Comparison of ENCODE assay signal across 8 cellular contexts in the genomic region with DNA sequence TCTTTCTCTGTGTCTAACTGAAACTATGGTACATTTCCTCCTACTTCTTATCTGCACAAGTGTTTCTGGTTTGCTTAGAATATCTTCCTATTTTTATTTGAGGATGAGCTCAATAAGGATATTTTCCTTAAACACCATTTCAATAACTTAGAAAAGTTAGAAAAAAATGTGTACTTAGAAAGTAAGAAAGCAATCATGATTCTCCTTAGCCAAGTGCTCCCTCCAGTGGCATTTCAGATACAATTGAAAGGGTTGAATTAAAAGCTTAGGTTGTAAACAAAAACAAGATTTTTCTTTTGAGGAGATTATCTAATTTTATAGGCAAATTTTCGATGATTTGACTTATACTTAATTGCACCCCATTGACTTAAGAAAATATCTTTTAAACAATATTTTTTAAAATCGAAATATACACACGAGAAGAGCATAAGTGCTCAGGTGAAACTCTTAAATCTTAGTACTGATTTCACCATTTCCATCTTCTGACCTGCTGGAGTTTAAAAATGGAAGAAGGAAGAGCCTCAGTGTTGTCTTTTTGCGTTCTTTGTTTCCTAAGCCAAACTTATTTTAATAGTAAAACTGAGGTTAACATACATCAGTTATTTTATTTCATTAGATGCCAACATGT. TPM values are rescaled to one million over a fixed set of nuclear protein-coding genes. Genes with fewer than 3 reads are reported as not detected.
DNase-seq lines count a peak whose midpoint lies in the region; ATAC-seq and TF ChIP-seq lines count a peak whose summit lies in the region.
"Had no signal": no experiment of that assay in that cellular context is flagged by ENCODE, and none has a peak within 500 bp of the region (broad histone marks: within the 10 kb centered on the region; RNA-seq: fewer than 3 reads in every experiment).

No MANE protein-coding gene starts in this region.

- H3K36me3 ChIP-seq in Peyer's patch: no peaks in the 10 kb centered on the region

- no peaks in the 10 kb centered on the region for H3K27me3 ChIP-seq in Peyer's patch

- H3K9me3 ChIP-seq in Peyer's patch: no peaks in the 10 kb centered on the region

- no peaks in the 10 kb centered on the region for H3K36me3 Mint-ChIP-seq in effector memory CD8-positive, alpha-beta T cell (ENCODE audit: insufficient read depth)
- no peaks in the 10 kb centered on the region for H3K36me3 Mint-ChIP-seq in naive thymus-derived CD8-positive, alpha-beta T cell

- peak; percentile 21 to 94 (median 73) for TF ChIP-seq CTCF in Peyer's patch (IDR thresholded peaks at IDR 0.05)

- ATAC-seq in effector memory CD8-positive, alpha-beta T cell (replicated peaks): no peak
- ATAC-seq in naive thymus-derived CD8-positive, alpha-beta T cell: peak in 1 of 2 donors; percentile 52
- ATAC-seq in HG03442 (IDR thresholded peaks at IDR 0.05; ENCODE audit: unreplicated experiment): no peak

- no peak overlapping the region for H3K4me3 Mint-ChIP-seq in effector memory CD8-positive, alpha-beta T cell
- H3K4me3 Mint-ChIP-seq in naive thymus-derived CD8-positive, alpha-beta T cell: no peak overlapping the region

- H3K27ac Mint-ChIP-seq in effector memory CD8-positive, alpha-beta T cell: no peak overlapping the region
- H3K27ac Mint-ChIP-seq in naive thymus-derived CD8-positive, alpha-beta T cell: peak overlapping the region in 2 of 10 donors; percentile 0 to 54

- H3K27me3 Mint-ChIP-seq in effector memory CD8-positive, alpha-beta T cell: peaks cover 14 to 21% of the 10 kb centered on the region in 2 donors
- peaks cover 2 to 7% (median 4%) of the 10 kb centered on the region in 5 donors for H3K27me3 Mint-ChIP-seq in naive thymus-derived CD8-positive, alpha-beta T cell

- H3K4me1 Mint-ChIP-seq in effector memory CD8-positive, alpha-beta T cell (ENCODE audit: low read depth in 2 of 2): peaks cover 0 to 2% of the 10 kb centered on the region in 2 donors
- no peaks in the 10 kb centered on the region for H3K4me1 Mint-ChIP-seq in naive thymus-derived CD8-positive, alpha-beta T cell

- no peak overlapping the region for H3K27ac ChIP-seq in Peyer's patch

- TF ChIP-seq POLR2A in Peyer's patch (IDR thresholded peaks at IDR 0.05): no peak

- H3K4me3 ChIP-seq in Peyer's patch: no peak overlapping the region

- no peaks in the 10 kb centered on the region for H3K4me1 ChIP-seq in Peyer's patch

- DNase-seq in Daoy (ENCODE audit: low read depth): peak; percentile 42
- peak; percentile 53 for DNase-seq in HT-29 (ENCODE audit: low spot score)
- peak in 1 of 3 donors; percentile 52 for DNase-seq in Peyer's patch
- DNase-seq in effector memory CD8-positive, alpha-beta T cell: peak; percentile 17 to 22 (median 21)
- DNase-seq in naive thymus-derived CD8-positive, alpha-beta T cell: peak in 7 of 10 donors; percentile 12 to 61 (median 38)
- DNase-seq in ecto neural progenitor cell (ENCODE audit: low spot score): no peak

- H3K9me3 Mint-ChIP-seq in effector memory CD8-positive, alpha-beta T cell: no peaks in the 10 kb centered on the region
- no peaks in the 10 kb centered on the region for H3K9me3 Mint-ChIP-seq in naive thymus-derived CD8-positive, alpha-beta T cell

- POLR2A ChIA-PET in naive thymus-derived CD8-positive, alpha-beta T cell (lab: Charles Lee): interaction anchor here (0.6 to 1.6 kb wide), 5 partner anchors 31 to 260 kb away, joined by 3 to 6 read pairs (median 4); no protein-coding TSS in a partner anchor

RNA-seq across cellular contexts. Expression of gene C18orf63, which starts 26.9 kb away (rescaled TPM):
- not detected in 2 replicates for total RNA-seq in Daoy (2014; rRNA removed; shearing (Covaris generic))
- total RNA-seq in HT-29 (2014; rRNA removed; shearing (Covaris generic)): not detected in 2 replicates
- not detected for total RNA-seq in Peyer's patch
- total RNA-seq in naive thymus-derived CD8-positive, alpha-beta T cell: not detected
- not detected for polyA plus RNA-seq in naive thymus-derived CD8-positive, alpha-beta T cell
- total RNA-seq: activated CD8-positive, alpha-beta memory T cell treated with anti-CD3 and anti-CD28 coated beads for 36 hours had no signal

RNA-seq across cellular contexts. Expression of gene CYB5A, which starts 50.8 kb away (rescaled TPM):
- total RNA-seq in Daoy (2014; rRNA removed; shearing (Covaris generic)): 45.9 and 47.7 TPM in 2 replicates
- total RNA-seq in HT-29 (2014; rRNA removed; shearing (Covaris generic)): 130 and 133 TPM in 2 replicates
- total RNA-seq in Peyer's patch: 100 to 1,000 TPM; 171 to 732 (median 331) TPM
- 10 to 100 TPM; 42.3 to 43.1 TPM for total RNA-seq in naive thymus-derived CD8-positive, alpha-beta T cell
- 100 to 1,000 TPM in 1 of 3 donors, 10 to 100 TPM in 2; 80.3 to 101 (median 96.8) TPM for polyA plus RNA-seq in naive thymus-derived CD8-positive, alpha-beta T cell
